ENCODE assay signal across 23 cellular contexts in the genomic region with DNA sequence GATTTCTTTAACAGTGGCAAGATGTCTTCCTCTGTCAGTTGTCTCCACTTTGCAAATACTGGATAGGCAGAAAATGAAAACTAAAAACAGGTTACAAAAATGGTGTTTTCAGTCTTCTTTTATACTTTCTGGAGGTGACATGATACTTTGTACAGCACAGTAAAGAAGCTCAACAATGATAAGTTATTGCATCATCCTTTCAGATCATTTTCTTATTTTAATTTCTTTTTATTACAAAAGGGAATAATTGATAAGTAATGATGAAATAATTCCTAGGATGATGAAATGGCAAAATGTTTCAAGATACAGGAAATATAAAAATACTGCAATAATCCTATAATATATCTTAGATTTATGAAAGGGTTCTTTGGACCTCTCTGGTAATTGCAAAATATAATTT. TPM values are rescaled to one million over a fixed set of nuclear protein-coding genes. Genes with fewer than 3 reads are reported as not detected.
DNase-seq lines count a peak whose midpoint lies in the region; ATAC-seq, FAIRE-seq and TF ChIP-seq lines count a peak whose summit lies in the region.
"Had no signal": no experiment of that assay in that cellular context is flagged by ENCODE, and none has a peak within 500 bp of the region (broad histone marks: within the 10 kb centered on the region; RNA-seq: fewer than 3 reads in every experiment).

No MANE protein-coding gene starts in this region.

- no peak for TF ChIP-seq EP300 in gastroesophageal sphincter (IDR thresholded peaks at IDR 0.05)

- H3K4me3 ChIP-seq in HEK293 (ENCODE audit: low read depth, low read length) (no peak overlapping the region), kidney (ENCODE audit: low read length in 2 of 2) (no peak overlapping the region), gastroesophageal sphincter (no peak overlapping the region)
- H3K4me3 ChIP-seq: BLaER1 treated with 17β-estradiol and CSF1 and Interleukin-3, amounts not matched to agents 10 nM and 100 nM; MG63 had no signal

- FAIRE-seq in kidney (lab: Jason Lieb, UNC), result peak; percentile 67

- no peaks in the 10 kb centered on the region for H3K27me3 Mint-ChIP-seq in activated naive CD4-positive, alpha-beta T cell treated with anti-CD3 and anti-CD28 coated beads for 36 hours (ENCODE audit: low read depth)
- H3K27me3 Mint-ChIP-seq in activated naive CD8-positive, alpha-beta T cell treated with anti-CD3 and anti-CD28 coated beads for 36 hours, result no peaks in the 10 kb centered on the region
- H3K27me3 Mint-ChIP-seq in WTC11 (ENCODE audit: low read depth), result no peaks in the 10 kb centered on the region
- H3K27me3 Mint-ChIP-seq: IgD-negative memory B cell had no signal

- ATAC-seq in WTC11, result no peak
- ATAC-seq in gastroesophageal sphincter, result no peak
- ATAC-seq: SK-N-SH treated with all-trans-retinoic acid at 6 μM for 48 hours had no signal

- H3K9me3 ChIP-seq in HEK293 (ENCODE audit: control insufficient read depth, insufficient read depth, low read depth, low read length), result no peaks in the 10 kb centered on the region
- no peaks in the 10 kb centered on the region for H3K9me3 ChIP-seq in kidney (ENCODE audit: control insufficient read depth in 1 of 2, low read length in 2 of 2)
- no peaks in the 10 kb centered on the region for H3K9me3 ChIP-seq in gastroesophageal sphincter
- H3K9me3 ChIP-seq: MG63 had no signal

- intact Hi-C loops in activated naive CD4-positive, alpha-beta T cell treated with anti-CD3 and anti-CD28 coated beads for 36 hours (cut with micrococcal nuclease), result no loop called here
- intact Hi-C loops in kidney (cut with DNase I), result no loop called here

- H3K36me3 ChIP-seq in HEK293 (ENCODE audit: control insufficient read depth in 2 of 2, insufficient read depth in 1 of 2, low read length in 2 of 2) (peaks cover 34 to 77% of the 10 kb centered on the region in 2 experiments), kidney (ENCODE audit: control insufficient read depth in 1 of 2, insufficient read depth in 2 of 2, low read length in 2 of 2) (peaks cover 9 to 43% of the 10 kb centered on the region in 2 donors), gastroesophageal sphincter (peaks cover 2 to 93% of the 10 kb centered on the region in 2 donors)

- TF ChIP-seq POLR2A in gastroesophageal sphincter (IDR thresholded peaks at IDR 0.05), result no peak

- CTCF ChIA-PET in activated naive CD4-positive, alpha-beta T cell treated with anti-CD3 and anti-CD28 coated beads for 36 hours (lab: Charles Lee), result no interaction called here
- CTCF ChIA-PET in HEK293 (lab: Yijun Ruan, JAX), result no interaction called here
- CTCF ChIA-PET in WTC11 (lab: Charles Lee), result no interaction called here

- POLR2A ChIA-PET in HEK293 (lab: Yijun Ruan, JAX), result no interaction called here
- POLR2A ChIA-PET in WTC11 (lab: Charles Lee), result no interaction called here

- peaks cover 5% of the 10 kb centered on the region for H3K4me1 Mint-ChIP-seq in activated naive CD4-positive, alpha-beta T cell treated with anti-CD3 and anti-CD28 coated beads for 36 hours (ENCODE audit: low read depth)
- H3K4me1 Mint-ChIP-seq in activated naive CD8-positive, alpha-beta T cell treated with anti-CD3 and anti-CD28 coated beads for 36 hours, result peaks cover 2% of the 10 kb centered on the region
- H3K4me1 Mint-ChIP-seq in WTC11, result no peaks in the 10 kb centered on the region
- H3K4me1 Mint-ChIP-seq: H9, IgD-negative memory B cell had no signal

- DNase-seq in activated naive CD4-positive, alpha-beta T cell treated with anti-CD3 and anti-CD28 coated beads for 36 hours, result no peak
- DNase-seq in activated naive CD4-positive, alpha-beta T cell treated with Interleukin-2 at 50 U/mL for 16 hours, result no peak
- DNase-seq in activated naive CD8-positive, alpha-beta T cell treated with anti-CD3 and anti-CD28 coated beads for 36 hours, result no peak
- DNase-seq in kidney (no peak), WTC11 (ENCODE audit: low spot score) (no peak), NCI-H1092 treated with DMSO at 0.1 percent for 48 hours (lab: John Stamatoyannopoulos, UW) (no peak)
- DNase-seq: DMS79 treated with DMSO at 0.1 percent for 48 hours; H9; Kasumi-1; MG63; NCI-H1092; NCI-H146; NCI-H2029 treated with DMSO at 0.1 percent for 48 hours; NCI-H2171 treated with DMSO at 0.1 percent for 48 hours; NCI-H446 treated with DMSO at 0.1 percent for 48 hours; NK-92 treated with Interleukin-12 subunit alpha and Interleukin-12 subunit beta, amount 100 ng/mL, for 24 hours; SHP77 had no signal

- H3K4me3 Mint-ChIP-seq in activated naive CD4-positive, alpha-beta T cell treated with anti-CD3 and anti-CD28 coated beads for 36 hours, result no peak overlapping the region
- H3K4me3 Mint-ChIP-seq in activated naive CD8-positive, alpha-beta T cell treated with anti-CD3 and anti-CD28 coated beads for 36 hours, result no peak overlapping the region
- no peak overlapping the region for H3K4me3 Mint-ChIP-seq in WTC11
- H3K4me3 Mint-ChIP-seq: H9, IgD-negative memory B cell had no signal

- no peak overlapping the region for H3K27ac ChIP-seq in HEK293 (ENCODE audit: extremely low read depth, low read depth, low read length)
- no peak overlapping the region for H3K27ac ChIP-seq in kidney (ENCODE audit: low read depth in 2 of 2, low read length in 2 of 2)
- no peak overlapping the region for H3K27ac ChIP-seq in gastroesophageal sphincter
- H3K27ac ChIP-seq: BLaER1 treated with 17β-estradiol and CSF1 and Interleukin-3, amounts not matched to agents 10 nM and 100 nM; HL-60 had no signal

- no peaks in the 10 kb centered on the region for H3K9me3 Mint-ChIP-seq in activated naive CD4-positive, alpha-beta T cell treated with anti-CD3 and anti-CD28 coated beads for 36 hours
- no peaks in the 10 kb centered on the region for H3K9me3 Mint-ChIP-seq in activated naive CD8-positive, alpha-beta T cell treated with anti-CD3 and anti-CD28 coated beads for 36 hours
- peaks cover 6% of the 10 kb centered on the region; the same call in 1 of the 2 replicates for H3K9me3 Mint-ChIP-seq in WTC11
- H3K9me3 Mint-ChIP-seq: H9 had no signal

- H3K4me1 ChIP-seq in HEK293 (ENCODE audit: control insufficient read depth, insufficient read depth, low read length) (no peaks in the 10 kb centered on the region), kidney (ENCODE audit: control insufficient read depth in 1 of 2, insufficient read depth in 1 of 2, low read depth in 1 of 2, low read length in 2 of 2) (no peaks in the 10 kb centered on the region), gastroesophageal sphincter (no peaks in the 10 kb centered on the region)
- H3K4me1 ChIP-seq: BLaER1 treated with 17β-estradiol and CSF1 and Interleukin-3, amounts not matched to agents 10 nM and 100 nM had no signal

- no peaks in the 10 kb centered on the region for H3K27me3 ChIP-seq in gastroesophageal sphincter
- H3K27me3 ChIP-seq: BLaER1 treated with 17β-estradiol and CSF1 and Interleukin-3, amounts not matched to agents 10 nM and 100 nM; MG63 had no signal

- H3K36me3 Mint-ChIP-seq in activated naive CD4-positive, alpha-beta T cell treated with anti-CD3 and anti-CD28 coated beads for 36 hours (ENCODE audit: low read depth), result peaks cover 47% of the 10 kb centered on the region
- peaks cover 43% of the 10 kb centered on the region for H3K36me3 Mint-ChIP-seq in activated naive CD8-positive, alpha-beta T cell treated with anti-CD3 and anti-CD28 coated beads for 36 hours
- peaks cover 67% of the 10 kb centered on the region for H3K36me3 Mint-ChIP-seq in WTC11

- TF ChIP-seq CTCF in HEK293 (tag by site-specific recombination; IDR thresholded peaks at IDR 0.05) (no peak), kidney (IDR thresholded peaks at IDR 0.05; ENCODE audit: borderline replicate concordance, extremely low read depth, insufficient read depth) (no peak), WTC11 (IDR thresholded peaks at IDR 0.05) (no peak), gastroesophageal sphincter (IDR thresholded peaks at IDR 0.05) (no peak)

- H3K9ac ChIP-seq in kidney (ENCODE audit: low read length in 2 of 2), result no peak overlapping the region
- H3K9ac ChIP-seq: BLaER1 treated with 17β-estradiol and CSF1 and Interleukin-3, amounts not matched to agents 10 nM and 100 nM had no signal

- H3K27ac Mint-ChIP-seq in activated naive CD4-positive, alpha-beta T cell treated with anti-CD3 and anti-CD28 coated beads for 36 hours, result peak overlapping the region; percentile 79
- peak overlapping the region; percentile 52 for H3K27ac Mint-ChIP-seq in activated naive CD8-positive, alpha-beta T cell treated with anti-CD3 and anti-CD28 coated beads for 36 hours
- H3K27ac Mint-ChIP-seq in WTC11, result no peak overlapping the region
- H3K27ac Mint-ChIP-seq: IgD-negative memory B cell had no signal

TF ChIP-seq in HEK293, 187 proteins besides CTCF, POLR2A, EP300 and RAD21 (continues in another document):
- TF ChIP-seq, protein P1, sequence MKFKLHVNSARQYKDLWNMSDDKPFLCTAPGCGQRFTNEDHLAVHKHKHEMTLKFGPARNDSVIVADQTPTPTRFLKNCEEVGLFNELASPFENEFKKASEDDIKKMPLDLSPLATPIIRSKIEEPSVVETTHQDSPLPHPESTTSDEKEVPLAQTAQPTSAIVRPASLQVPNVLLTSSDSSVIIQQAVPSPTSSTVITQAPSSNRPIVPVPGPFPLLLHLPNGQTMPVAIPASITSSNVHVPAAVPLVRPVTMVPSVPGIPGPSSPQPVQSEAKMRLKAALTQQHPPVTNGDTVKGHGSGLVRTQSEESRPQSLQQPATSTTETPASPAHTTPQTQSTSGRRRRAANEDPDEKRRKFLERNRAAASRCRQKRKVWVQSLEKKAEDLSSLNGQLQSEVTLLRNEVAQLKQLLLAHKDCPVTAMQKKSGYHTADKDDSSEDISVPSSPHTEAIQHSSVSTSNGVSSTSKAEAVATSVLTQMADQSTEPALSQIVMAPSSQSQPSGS (tag by site-specific recombination; IDR thresholded peaks at IDR 0.05; ENCODE audit: low read depth), result peak; percentile 22; the same call in 1 of the 2 replicates

TF ChIP-seq in WTC11, 78 proteins besides CTCF, POLR2A, EP300 and RAD21 (continues in another document):
- TF ChIP-seq IRF2 (CRISPR knock-in tag; IDR thresholded peaks at IDR 0.05; ENCODE audit: borderline replicate concordance, low read depth), result no peak

RNA-seq across cellular contexts. Expression of a gene that starts 16.5 kb away (rescaled TPM):
- 1 to 10 TPM; 9.5 TPM for total RNA-seq in activated naive CD4-positive, alpha-beta T cell treated with anti-CD3 and anti-CD28 coated beads for 36 hours
- 10 to 100 TPM; 11.4 to 13.6 TPM for total RNA-seq in activated naive CD8-positive, alpha-beta T cell treated with anti-CD3 and anti-CD28 coated beads for 36 hours
- total RNA-seq in kidney (13.6 TPM), WTC11 (2021) (8.8 to 9.9 TPM (median 9.1 TPM) in 3 replicates), gastroesophageal sphincter (10 to 100 TPM in 2 of 4 donors, 1 to 10 TPM in 2; 5.9 to 18.0 (median 8.8) TPM)
- polyA plus RNA-seq in kidney (ENCODE audit: insufficient read depth, low read depth, low replicate concordance), result 5.8 TPM
